Comparison of ENCODE assay signal across 12 cellular contexts in the genomic region with DNA sequence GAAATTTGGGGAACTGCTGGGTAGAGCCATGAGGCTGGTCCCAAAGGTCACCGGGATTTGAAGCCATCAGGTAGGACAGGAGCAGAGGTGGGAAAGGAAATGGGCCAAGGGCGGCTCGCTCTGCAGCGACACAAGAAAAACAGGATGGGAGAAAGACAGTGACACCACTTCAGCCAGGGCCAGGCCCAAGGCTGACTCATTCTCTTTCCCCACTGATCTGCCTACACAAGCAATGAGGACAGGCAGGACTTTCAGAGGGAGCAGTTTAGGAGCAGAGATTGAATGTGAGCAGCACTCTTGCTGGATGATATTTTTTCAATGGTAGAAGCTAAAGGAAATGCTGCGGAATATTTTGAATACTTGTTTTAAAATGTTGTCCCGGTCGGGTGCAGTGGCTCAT. TPM values are rescaled to one million over a fixed set of nuclear protein-coding genes. Genes with fewer than 3 reads are reported as not detected.
DNase-seq lines count a peak whose midpoint lies in the region; ATAC-seq lines count a peak whose summit lies in the region.
"Had no signal": no experiment of that assay in that cellular context is flagged by ENCODE, and none has a peak within 500 bp of the region (broad histone marks: within the 10 kb centered on the region; RNA-seq: fewer than 3 reads in every experiment).

No MANE protein-coding gene starts in this region.

- no peak for DNase-seq in stimulated activated naive CD8-positive, alpha-beta T cell treated with anti-CD3 and anti-CD28 coated beads, Interleukin-15, Interleukin-2, amounts not matched to agents 100 U/mL and 50 U/mL, for 24 hours
- DNase-seq in glomerular visceral epithelial cell (ENCODE audit: extremely low spot score) (peak; percentile 84), T-helper 2 cell (no peak)
- DNase-seq in activated CD4-positive, alpha-beta T cell treated with anti-CD3 and anti-CD28 coated beads for 1 hour: no peak
- no peak for DNase-seq in activated CD4-positive, alpha-beta T cell treated with anti-CD3 and anti-CD28 coated beads, Interleukin-2, amount 50 U/mL, for 48 hours
- DNase-seq: CD8-positive, alpha-beta memory T cell; NCI-H2171; stimulated activated CD8-positive, alpha-beta memory T cell treated with anti-CD3 and anti-CD28 coated beads, Interleukin-4, amount 100 ng/mL, for 48 hours had no signal

- H3K27me3 Mint-ChIP-seq in stimulated activated naive CD8-positive, alpha-beta T cell treated with anti-CD3 and anti-CD28 coated beads, Interleukin-15, Interleukin-2, amounts not matched to agents 100 ng/mL and 50 ng/mL, for 24 hours: no peaks in the 10 kb centered on the region
- no peaks in the 10 kb centered on the region for H3K27me3 Mint-ChIP-seq in activated T-helper 17 cell treated with anti-CD3 and anti-CD28 coated beads, Interleukin-2, amount 50 U/mL, for 72 hours
- H3K27me3 Mint-ChIP-seq: CD8-positive, alpha-beta memory T cell had no signal

- peak overlapping the region; percentile 11 for H3K4me3 Mint-ChIP-seq in stimulated activated naive CD8-positive, alpha-beta T cell treated with anti-CD3 and anti-CD28 coated beads, Interleukin-15, Interleukin-2, amounts not matched to agents 100 ng/mL and 50 ng/mL, for 24 hours
- peak overlapping the region; percentile 96 for H3K4me3 Mint-ChIP-seq in activated T-helper 17 cell treated with anti-CD3 and anti-CD28 coated beads, Interleukin-2, amount 50 U/mL, for 72 hours
- H3K4me3 Mint-ChIP-seq: T-helper 1 cell treated with Interleukin-12 subunit alpha and Interleukin-12 subunit beta and Interleukin-4 antibody, amounts not matched to agents 30 μg/mL and 1 μg/mL, for 36 hours had no signal

- no peak overlapping the region for H3K27ac Mint-ChIP-seq in stimulated activated naive CD8-positive, alpha-beta T cell treated with anti-CD3 and anti-CD28 coated beads, Interleukin-15, Interleukin-2, amounts not matched to agents 100 ng/mL and 50 ng/mL, for 24 hours
- H3K27ac Mint-ChIP-seq in activated T-helper 17 cell treated with anti-CD3 and anti-CD28 coated beads, Interleukin-2, amount 50 U/mL, for 72 hours: peak overlapping the region; percentile 3
- H3K27ac Mint-ChIP-seq: T-helper 1 cell treated with Interleukin-12 subunit alpha and Interleukin-12 subunit beta and Interleukin-4 antibody, amounts not matched to agents 30 μg/mL and 1 μg/mL, for 36 hours had no signal

- peaks cover 42% of the 10 kb centered on the region for H3K36me3 Mint-ChIP-seq in stimulated activated naive CD8-positive, alpha-beta T cell treated with anti-CD3 and anti-CD28 coated beads, Interleukin-15, Interleukin-2, amounts not matched to agents 100 ng/mL and 50 ng/mL, for 24 hours (ENCODE audit: low read depth)
- H3K36me3 Mint-ChIP-seq in activated T-helper 17 cell treated with anti-CD3 and anti-CD28 coated beads, Interleukin-2, amount 50 U/mL, for 72 hours (ENCODE audit: low read depth): peaks cover 28% of the 10 kb centered on the region

- no peaks in the 10 kb centered on the region for H3K9me3 Mint-ChIP-seq in stimulated activated naive CD8-positive, alpha-beta T cell treated with anti-CD3 and anti-CD28 coated beads, Interleukin-15, Interleukin-2, amounts not matched to agents 100 ng/mL and 50 ng/mL, for 24 hours
- no peaks in the 10 kb centered on the region for H3K9me3 Mint-ChIP-seq in activated T-helper 17 cell treated with anti-CD3 and anti-CD28 coated beads, Interleukin-2, amount 50 U/mL, for 72 hours
- H3K9me3 Mint-ChIP-seq: CD8-positive, alpha-beta memory T cell; T-helper 1 cell treated with Interleukin-12 subunit alpha and Interleukin-12 subunit beta and Interleukin-4 antibody, amounts not matched to agents 30 μg/mL and 1 μg/mL, for 36 hours had no signal

- peaks cover 53% of the 10 kb centered on the region for H3K4me1 Mint-ChIP-seq in stimulated activated naive CD8-positive, alpha-beta T cell treated with anti-CD3 and anti-CD28 coated beads, Interleukin-15, Interleukin-2, amounts not matched to agents 100 ng/mL and 50 ng/mL, for 24 hours (ENCODE audit: low read depth)
- H3K4me1 Mint-ChIP-seq in activated T-helper 17 cell treated with anti-CD3 and anti-CD28 coated beads, Interleukin-2, amount 50 U/mL, for 72 hours: peaks cover 15% of the 10 kb centered on the region

- ATAC-seq in stimulated activated naive CD8-positive, alpha-beta T cell treated with anti-CD3 and anti-CD28 coated beads, Interleukin-15, Interleukin-2, amounts not matched to agents 100 U/mL and 50 U/mL, for 24 hours: no peak
- ATAC-seq in activated T-helper 17 cell treated with anti-CD3 and anti-CD28 coated beads, Interleukin-2, amount 50 U/mL, for 72 hours (replicated peaks): no peak
- ATAC-seq in HG02938 (IDR thresholded peaks at IDR 0.05; ENCODE audit: unreplicated experiment): no peak

RNA-seq across cellular contexts. Expression of a gene that starts 3.5 kb away (rescaled TPM):
- 10 to 100 TPM; 39.1 to 41.5 TPM for total RNA-seq in activated T-helper 17 cell treated with anti-CD3 and anti-CD28 coated beads, Interleukin-2, amount 50 U/mL, for 72 hours
